Comparison of ENCODE assay signal across 16 cellular contexts in the genomic region with DNA sequence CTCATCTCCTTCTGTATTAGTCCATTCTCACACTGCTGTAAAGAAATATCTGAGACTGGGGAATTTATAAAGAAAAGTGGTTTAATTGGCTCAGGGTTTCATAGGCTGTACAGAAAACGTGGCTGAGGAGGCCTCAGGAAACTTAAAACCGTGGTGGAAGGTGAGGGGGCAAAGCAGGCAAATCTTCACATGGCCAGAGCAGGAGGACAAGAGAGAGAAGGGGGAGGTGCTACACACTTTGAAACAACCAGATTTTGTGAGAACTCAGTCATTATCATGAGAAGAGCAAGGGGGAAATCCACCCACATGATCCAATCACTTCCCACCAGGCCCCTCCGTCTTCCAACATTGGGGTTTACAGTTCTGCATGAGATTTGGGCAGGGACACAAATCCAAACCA. TPM values are rescaled to one million over a fixed set of nuclear protein-coding genes. Genes with fewer than 3 reads are reported as not detected.
"Had no signal": no experiment of that assay in that cellular context is flagged by ENCODE, and none has a peak within 500 bp of the region (broad histone marks: within the 10 kb centered on the region; RNA-seq: fewer than 3 reads in every experiment).

No MANE protein-coding gene starts in this region.

- H3K4me3 Mint-ChIP-seq: activated CD8-positive, alpha-beta T cell treated with anti-CD3 and anti-CD28 coated beads, Interleukin-2, amount 10 ng/mL, durations not matched to agents 7 days and 5 days; activated T-cell treated with anti-CD3 and anti-CD28 coated beads, Interleukin-2, amount 50 U/mL, for 24 hours; natural killer cell; stimulated activated memory B cell treated with anti-CD40 and anti-IgM and Interleukin-4, amounts not matched to agents 10 μg/mL and 1 μg/mL and 100 μg/mL, for 72 hours had no signal

- H3K36me3 Mint-ChIP-seq: natural killer cell; stimulated activated memory B cell treated with anti-CD40 and anti-IgM and Interleukin-4, amounts not matched to agents 10 μg/mL and 1 μg/mL and 100 μg/mL, for 72 hours had no signal

- H3K9me3 Mint-ChIP-seq: activated naive CD4-positive, alpha-beta T cell treated with anti-CD3 and anti-CD28 coated beads for 36 hours; activated T-cell treated with anti-CD3 and anti-CD28 coated beads, Interleukin-2, amount 50 U/mL, for 24 hours; natural killer cell; stimulated activated memory B cell treated with anti-CD40 and anti-IgM and Interleukin-4, amounts not matched to agents 10 μg/mL and 1 μg/mL and 100 μg/mL, for 72 hours had no signal

- H3K4me3 ChIP-seq: gastrocnemius medialis, heart left ventricle, spleen, thyroid gland had no signal

- DNase-seq: activated CD4-positive, alpha-beta T cell treated with anti-CD3 and anti-CD28 coated beads for 48 hours; activated CD4-positive, CD25-positive, alpha-beta regulatory T cell; activated CD8-positive, alpha-beta T cell treated with anti-CD3 and anti-CD28 coated beads, Interleukin-2, amount 10 ng/mL, durations not matched to agents 7 days and 5 days; activated naive CD4-positive, alpha-beta T cell treated with anti-CD3 and anti-CD28 coated beads for 36 hours; activated T-cell treated with anti-CD3 and anti-CD28 coated beads, Interleukin-2, amount 50 U/mL, for 24 hours; gastrocnemius medialis; heart left ventricle; natural killer cell; occipital lobe; posterior cingulate gyrus; retina; spleen; stimulated activated CD4-positive, alpha-beta T cell treated with anti-CD3 and anti-CD28 coated beads, Interleukin-4, amount 100 ng/mL, for 4 hours; SW 1271; thyroid gland had no signal

- H3K27me3 ChIP-seq: gastrocnemius medialis, thyroid gland had no signal

- H3K9me3 ChIP-seq: gastrocnemius medialis, heart left ventricle, spleen, thyroid gland had no signal

- H3K36me3 ChIP-seq: gastrocnemius medialis, heart left ventricle, spleen, thyroid gland had no signal

- H3K27ac ChIP-seq: gastrocnemius medialis, heart left ventricle, spleen, thyroid gland had no signal

- H3K27ac Mint-ChIP-seq: activated CD8-positive, alpha-beta T cell treated with anti-CD3 and anti-CD28 coated beads, Interleukin-2, amount 10 ng/mL, durations not matched to agents 7 days and 5 days; activated naive CD4-positive, alpha-beta T cell treated with anti-CD3 and anti-CD28 coated beads for 36 hours; activated T-cell treated with anti-CD3 and anti-CD28 coated beads, Interleukin-2, amount 50 U/mL, for 24 hours; natural killer cell; stimulated activated memory B cell treated with anti-CD40 and anti-IgM and Interleukin-4, amounts not matched to agents 10 μg/mL and 1 μg/mL and 100 μg/mL, for 72 hours had no signal

RNA-seq across cellular contexts. Expression of gene CACHD1, which starts 38.0 kb away (rescaled TPM):
- total RNA-seq: natural killer cell had no signal
